In genomic region chrX:100413231-100413630, GRCh38 we compare ENCODE assay signal across 1 cellular context.
TF ChIP-seq lines count a peak whose summit lies in the region.

No MANE protein-coding gene starts in this region.

TF ChIP-seq in SK-N-SH treated with all-trans-retinoic acid at 6 μM for 48 hours, 23 proteins besides CTCF, POLR2A, EP300 and RAD21 (continued from another document):
- TF ChIP-seq TSHZ2 (CRISPR knock-in tag; IDR thresholded peaks at IDR 0.05) (no peak), ARNTL (CRISPR knock-in tag; IDR thresholded peaks at IDR 0.05; ENCODE audit: borderline replicate concordance, low read depth) (no peak), PPARA (CRISPR knock-in tag; IDR thresholded peaks at IDR 0.05; ENCODE audit: borderline replicate concordance) (no peak), TOX (CRISPR knock-in tag; IDR thresholded peaks at IDR 0.05; ENCODE audit: borderline replicate concordance) (no peak)
- TF ChIP-seq, protein P1, sequence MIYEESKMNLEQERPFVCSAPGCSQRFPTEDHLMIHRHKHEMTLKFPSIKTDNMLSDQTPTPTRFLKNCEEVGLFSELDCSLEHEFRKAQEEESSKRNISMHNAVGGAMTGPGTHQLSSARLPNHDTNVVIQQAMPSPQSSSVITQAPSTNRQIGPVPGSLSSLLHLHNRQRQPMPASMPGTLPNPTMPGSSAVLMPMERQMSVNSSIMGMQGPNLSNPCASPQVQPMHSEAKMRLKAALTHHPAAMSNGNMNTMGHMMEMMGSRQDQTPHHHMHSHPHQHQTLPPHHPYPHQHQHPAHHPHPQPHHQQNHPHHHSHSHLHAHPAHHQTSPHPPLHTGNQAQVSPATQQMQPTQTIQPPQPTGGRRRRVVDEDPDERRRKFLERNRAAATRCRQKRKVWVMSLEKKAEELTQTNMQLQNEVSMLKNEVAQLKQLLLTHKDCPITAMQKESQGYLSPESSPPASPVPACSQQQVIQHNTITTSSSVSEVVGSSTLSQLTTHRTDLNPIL (CRISPR knock-in tag; IDR thresholded peaks at IDR 0.05; ENCODE audit: low read depth) = no peak
TF ChIP-seq in SK-N-SH treated with all-trans-retinoic acid at 6 μM for 48 hours: peak in this region for 0.
